8 cellular contexts compared by ENCODE assay signal in the genomic region with DNA sequence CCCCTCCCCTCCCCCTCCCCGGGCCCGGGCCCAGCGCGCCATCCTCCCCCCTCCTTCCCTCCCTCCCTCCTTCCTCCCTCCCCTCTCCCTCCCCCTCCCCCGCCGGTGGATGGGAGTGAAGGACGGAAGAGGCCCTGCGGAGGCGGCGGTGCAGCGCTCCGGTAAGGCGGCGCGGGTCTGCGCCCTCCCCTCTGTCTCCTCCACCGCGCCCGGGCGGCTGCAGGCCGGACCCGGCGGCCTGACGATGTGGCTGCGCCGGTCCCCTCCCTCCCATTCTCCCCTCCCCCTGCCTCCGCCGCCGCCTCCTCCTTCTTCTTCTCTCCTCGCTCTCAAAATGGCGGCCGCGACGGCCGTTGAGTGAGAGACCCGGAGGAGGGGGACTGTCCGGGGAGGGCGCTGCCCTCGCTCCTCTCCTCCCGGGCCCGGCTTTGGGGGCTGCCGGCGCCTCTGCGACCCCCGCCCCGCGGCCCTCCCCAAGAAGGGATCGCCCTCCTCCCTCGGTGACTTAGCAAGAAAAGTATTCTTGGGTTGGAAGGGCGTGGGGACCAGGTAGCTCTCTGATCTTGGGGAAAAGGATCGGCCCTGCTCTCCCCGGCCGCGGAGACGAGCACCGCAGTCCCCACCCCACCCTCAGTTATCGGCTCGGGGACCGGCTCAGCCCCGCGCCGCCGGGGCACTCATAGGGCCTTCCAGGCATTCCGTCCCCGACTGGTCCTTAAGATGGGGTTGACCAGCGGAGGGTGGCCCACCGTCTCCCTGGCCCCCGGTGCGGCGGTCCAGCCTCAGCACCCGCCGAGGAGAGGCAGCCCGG. TPM values are rescaled to one million over a fixed set of nuclear protein-coding genes. Genes with fewer than 3 reads are reported as not detected.
A peak's percentile ranks its signal among the peaks of the same experiment; 100 is the strongest.
DNase-seq lines count a peak whose midpoint lies in the region; TF ChIP-seq lines count a peak whose summit lies in the region.

No MANE protein-coding gene starts in this region.

- peak overlapping the region; percentile 92 for H2BK5ac ChIP-seq in trophoblast cell (ENCODE audit: low read depth, low read length, poor library complexity)

- H2BK120ac ChIP-seq in trophoblast cell (ENCODE audit: insufficient read depth, low read length, poor library complexity): peak overlapping the region; percentile 78

- H3K18ac ChIP-seq in trophoblast cell (ENCODE audit: low read length): peak overlapping the region; percentile 78

- H2AFZ ChIP-seq in GM23248 (peak overlapping the region; percentile 60), Karpas-422 (ENCODE audit: low read length) (peak overlapping the region; percentile 62; the same call in 1 of the 2 replicates), SU-DHL-6 (ENCODE audit: low read depth, low read length, severe bottlenecking) (peak overlapping the region; percentile 62), trophoblast cell (ENCODE audit: insufficient read depth, low read length, poor library complexity) (peak overlapping the region; percentile 85)

- H3K4me3 ChIP-seq in GM23248: peak overlapping the region; percentile 95
- H3K4me3 ChIP-seq in Karpas-422 (ENCODE audit: low read length): peak overlapping the region; percentile 92
- peak overlapping the region; percentile 94 for H3K4me3 ChIP-seq in SU-DHL-6 (ENCODE audit: insufficient read depth, low read length, poor library complexity, severe bottlenecking)
- H3K4me3 ChIP-seq in cardiac muscle cell: peak overlapping the region; percentile 91
- H3K4me3 ChIP-seq in trophoblast cell (ENCODE audit: low read depth, low read length): peak overlapping the region; percentile 87
- H3K4me3 ChIP-seq in transverse colon: peak overlapping the region; percentile 57 to 96 (median 81)

- H3K4ac ChIP-seq in trophoblast cell (ENCODE audit: low read depth, low read length): peak overlapping the region; percentile 94

- H3K9me3 ChIP-seq in ES-I3 (ENCODE audit: control insufficient read depth, insufficient read depth, low read length) (no peaks in the 10 kb centered on the region), GM23248 (ENCODE audit: low read depth) (no peaks in the 10 kb centered on the region), Karpas-422 (ENCODE audit: low read length) (no peaks in the 10 kb centered on the region), SU-DHL-6 (ENCODE audit: insufficient read depth, low read length) (no peaks in the 10 kb centered on the region), cardiac muscle cell (ENCODE audit: low read depth) (no peaks in the 10 kb centered on the region), trophoblast cell (ENCODE audit: insufficient read depth, low read depth, low read length) (no peaks in the 10 kb centered on the region), transverse colon (no peaks in the 10 kb centered on the region)

- H3K9me2 ChIP-seq in GM23248 (ENCODE audit: insufficient read depth) (no peaks in the 10 kb centered on the region), Karpas-422 (replicated peaks; ENCODE audit: insufficient read depth, low read length) (no peaks in the 10 kb centered on the region), SU-DHL-6 (replicated peaks; ENCODE audit: insufficient read depth, low read length) (no peaks in the 10 kb centered on the region)

- in situ Hi-C loops in GM23248 (cut with MboI): no loop called here
- in situ Hi-C loops in transverse colon (cut with MboI; ENCODE audit: low pct_ligation_motif_present in 1 of 4, low pct_unique_long_range_greater_than_20kb in 1 of 4, low sequenced_read_pairs in 3 of 4): no loop called here

- no peaks in the 10 kb centered on the region for H3K4me1 ChIP-seq in ES-I3 (ENCODE audit: insufficient read depth, low read length)
- peaks cover 39% of the 10 kb centered on the region for H3K4me1 ChIP-seq in GM23248 (ENCODE audit: insufficient read depth)
- H3K4me1 ChIP-seq in Karpas-422 (ENCODE audit: low read length): peaks cover 26% of the 10 kb centered on the region
- H3K4me1 ChIP-seq in cardiac muscle cell (ENCODE audit: low read depth): peaks cover 16% of the 10 kb centered on the region
- no peaks in the 10 kb centered on the region for H3K4me1 ChIP-seq in trophoblast cell (ENCODE audit: control insufficient read depth in 1 of 2, insufficient read depth in 2 of 2, low read length in 2 of 2)
- H3K4me1 ChIP-seq in transverse colon: peaks cover 12 to 53% (median 44%) of the 10 kb centered on the region in 4 donors

- peak overlapping the region; percentile 95 for H3K14ac ChIP-seq in trophoblast cell (ENCODE audit: low read length)

- peaks cover 15% of the 10 kb centered on the region for H3K79me1 ChIP-seq in trophoblast cell (ENCODE audit: low read length)

- TF ChIP-seq CTCF in SU-DHL-6 (IDR thresholded peaks at IDR 0.05; ENCODE audit: insufficient read depth, low read length, poor library complexity, severe bottlenecking) (no peak), cardiac muscle cell (IDR thresholded peaks at IDR 0.05; ENCODE audit: low read depth, low read length) (no peak), transverse colon (IDR thresholded peaks at IDR 0.05) (no peak)

- H3K36me3 ChIP-seq in ES-I3 (ENCODE audit: insufficient read depth, low read length): no peaks in the 10 kb centered on the region
- H3K36me3 ChIP-seq in GM23248 (ENCODE audit: low read depth): no peaks in the 10 kb centered on the region
- H3K36me3 ChIP-seq in Karpas-422 (ENCODE audit: insufficient read depth, low read length): peaks cover 6% of the 10 kb centered on the region; the same call in 1 of the 2 replicates
- H3K36me3 ChIP-seq in SU-DHL-6 (ENCODE audit: low read length): no peaks in the 10 kb centered on the region
- no peaks in the 10 kb centered on the region for H3K36me3 ChIP-seq in cardiac muscle cell
- H3K36me3 ChIP-seq in trophoblast cell (ENCODE audit: control insufficient read depth in 1 of 2, insufficient read depth in 2 of 2, low read length in 2 of 2): no peaks in the 10 kb centered on the region
- no peaks in the 10 kb centered on the region for H3K36me3 ChIP-seq in transverse colon

- peaks cover 36% of the 10 kb centered on the region for H4K20me1 ChIP-seq in GM23248 (ENCODE audit: insufficient read depth)
- H4K20me1 ChIP-seq in Karpas-422 (ENCODE audit: insufficient read depth, low read depth, low read length): peaks cover 36% of the 10 kb centered on the region
- H4K20me1 ChIP-seq in SU-DHL-6 (ENCODE audit: low read depth, low read length): peaks cover 28% of the 10 kb centered on the region

- H3K27ac ChIP-seq in GM23248: peak overlapping the region; percentile 99
- H3K27ac ChIP-seq in Karpas-422 (ENCODE audit: low read length): peak overlapping the region; percentile 83
- H3K27ac ChIP-seq in SU-DHL-6 (ENCODE audit: low read depth, low read length): peak overlapping the region; percentile 82
- peak overlapping the region; percentile 98 for H3K27ac ChIP-seq in cardiac muscle cell
- peak overlapping the region; percentile 99 for H3K27ac ChIP-seq in trophoblast cell (ENCODE audit: low read depth, low read length)
- peak overlapping the region; percentile 93 to 100 (median 98) for H3K27ac ChIP-seq in transverse colon

- H3K27me3 ChIP-seq in GM23248 (replicated peaks; ENCODE audit: insufficient read depth) (no peaks in the 10 kb centered on the region), Karpas-422 (ENCODE audit: low read length) (no peaks in the 10 kb centered on the region), SU-DHL-6 (ENCODE audit: low read length) (no peaks in the 10 kb centered on the region), cardiac muscle cell (no peaks in the 10 kb centered on the region), trophoblast cell (ENCODE audit: insufficient read depth, low read length) (no peaks in the 10 kb centered on the region), transverse colon (no peaks in the 10 kb centered on the region)

- H3K4me2 ChIP-seq in GM23248 (ENCODE audit: unreplicated experiment) (peak overlapping the region; percentile 91), Karpas-422 (ENCODE audit: low read depth, low read length, poor library complexity, severe bottlenecking) (peak overlapping the region; percentile 88), SU-DHL-6 (ENCODE audit: low read depth, low read length, poor library complexity, severe bottlenecking) (peak overlapping the region; percentile 74), trophoblast cell (ENCODE audit: low read length) (peak overlapping the region; percentile 75)

- no peak overlapping the region for H2BK12ac ChIP-seq in trophoblast cell (ENCODE audit: low read length)

- H3K9ac ChIP-seq in ES-I3 (ENCODE audit: low read depth, low read length): peak overlapping the region; percentile 92
- H3K9ac ChIP-seq in GM23248: peak overlapping the region; percentile 99
- peak overlapping the region; percentile 100 for H3K9ac ChIP-seq in Karpas-422 (ENCODE audit: low read length)
- peak overlapping the region; percentile 99 for H3K9ac ChIP-seq in SU-DHL-6 (ENCODE audit: low read length)
- peak overlapping the region; percentile 99 for H3K9ac ChIP-seq in trophoblast cell (ENCODE audit: low read length)

- 1% methylated on average over 30 to 73 of the region's 73 CpGs for WGBS in GM23248 (ENCODE audit: low coverage in 1 of 2, low lambda C conversion rate in 2 of 2, missing lambda C conversion rate in 2 of 2), 2 experiments
- WGBS in trophoblast cell (ENCODE audit: extremely low coverage, insufficient coverage, insufficient read length): no CpG with 5 or more reads among the region's 73 CpGs
- 0% methylated on average over 46 of the region's 73 CpGs; no CpG with 5 or more reads in 1 of the 2 donors for WGBS in transverse colon (ENCODE audit: low coverage in 1 of 2), 2 donors

- peak overlapping the region; percentile 79 for H4K12ac ChIP-seq in trophoblast cell (ENCODE audit: low read depth, low read length)

- TF ChIP-seq POLR2A in transverse colon (IDR thresholded peaks at IDR 0.05): peak; percentile 43

- H3F3A ChIP-seq in GM23248 (ENCODE audit: insufficient read depth) (peaks cover 35% of the 10 kb centered on the region), SU-DHL-6 (ENCODE audit: insufficient read depth) (no peaks in the 10 kb centered on the region)

- intact Hi-C loops in transverse colon (cut with DNase I; ENCODE audit: low total_unique reads): no loop called here

- H3K79me2 ChIP-seq in GM23248 (ENCODE audit: insufficient read depth) (peaks cover 61% of the 10 kb centered on the region), Karpas-422 (ENCODE audit: low read length) (peaks cover 54% of the 10 kb centered on the region), SU-DHL-6 (ENCODE audit: insufficient read depth, low read length) (peaks cover 53% of the 10 kb centered on the region), trophoblast cell (ENCODE audit: control insufficient read depth, insufficient read depth, low read length, poor library complexity) (peaks cover 25% of the 10 kb centered on the region)

- DNase-seq in GM23248 (peak; percentile 87), Karpas-422 (peak; percentile 93), cardiac muscle cell (ENCODE audit: low read depth in 1 of 2, low spot score in 1 of 2) (peak; percentile 83 to 91), trophoblast cell (peak; percentile 56 to 84), transverse colon (peak; percentile 85)
- peak; percentile 68 for DNase-seq in activated naive CD8-positive, alpha-beta T cell treated with anti-CD3 and anti-CD28 coated beads, Interleukin-2, amount 50 U/mL, for 16 hours (ENCODE audit: low read depth, low spot score)

- peak overlapping the region; percentile 80 for H4K8ac ChIP-seq in trophoblast cell (ENCODE audit: low read depth, low read length)

- no peak for TF ChIP-seq EP300 in transverse colon (IDR thresholded peaks at IDR 0.05; ENCODE audit: low read depth)

- peak overlapping the region; percentile 80 for H2AK5ac ChIP-seq in trophoblast cell (ENCODE audit: low read length)

- peak overlapping the region; percentile 91 for H4K91ac ChIP-seq in trophoblast cell (ENCODE audit: low read depth, low read length)

- no peak overlapping the region for H3K23ac ChIP-seq in trophoblast cell (ENCODE audit: low read length)

RNA-seq across cellular contexts. Expression of gene PAFAH1B1, which starts 0.6 kb away (rescaled TPM):
- 76.4 and 88.7 TPM in 2 replicates for total RNA-seq in GM23248 (2014; rRNA removed; shearing (Covaris generic))
- polyA plus RNA-seq in GM23248 (2016; fragmentation: Nextera tagmentation; extraction: Ambion mirVana) (32.5 and 39.3 TPM in 2 replicates), cardiac muscle cell (49.3 and 106 TPM in 2 replicates)
- 70.1 and 89.2 TPM in 2 replicates for total RNA-seq in Karpas-422 (2014; rRNA removed; shearing (Covaris generic); ENCODE audit: low replicate concordance)
- total RNA-seq in cardiac muscle cell (46.5 and 79.3 TPM in 2 replicates), transverse colon (100 to 1,000 TPM in 2 of 4 donors, 10 to 100 TPM in 2; 24.1 to 145 (median 98.8) TPM)
- 134 and 136 TPM in 2 replicates for polyA plus RNA-seq in trophoblast cell (2013)

Comparison
In these comparisons a context has a peak if more than half of its experiments do, and no peak if none do; other contexts are left out.
1. Peak in every context shown above with its lines: DNase-seq, H3K4me3 ChIP-seq and H3K27ac ChIP-seq.